In the genomic region with DNA sequence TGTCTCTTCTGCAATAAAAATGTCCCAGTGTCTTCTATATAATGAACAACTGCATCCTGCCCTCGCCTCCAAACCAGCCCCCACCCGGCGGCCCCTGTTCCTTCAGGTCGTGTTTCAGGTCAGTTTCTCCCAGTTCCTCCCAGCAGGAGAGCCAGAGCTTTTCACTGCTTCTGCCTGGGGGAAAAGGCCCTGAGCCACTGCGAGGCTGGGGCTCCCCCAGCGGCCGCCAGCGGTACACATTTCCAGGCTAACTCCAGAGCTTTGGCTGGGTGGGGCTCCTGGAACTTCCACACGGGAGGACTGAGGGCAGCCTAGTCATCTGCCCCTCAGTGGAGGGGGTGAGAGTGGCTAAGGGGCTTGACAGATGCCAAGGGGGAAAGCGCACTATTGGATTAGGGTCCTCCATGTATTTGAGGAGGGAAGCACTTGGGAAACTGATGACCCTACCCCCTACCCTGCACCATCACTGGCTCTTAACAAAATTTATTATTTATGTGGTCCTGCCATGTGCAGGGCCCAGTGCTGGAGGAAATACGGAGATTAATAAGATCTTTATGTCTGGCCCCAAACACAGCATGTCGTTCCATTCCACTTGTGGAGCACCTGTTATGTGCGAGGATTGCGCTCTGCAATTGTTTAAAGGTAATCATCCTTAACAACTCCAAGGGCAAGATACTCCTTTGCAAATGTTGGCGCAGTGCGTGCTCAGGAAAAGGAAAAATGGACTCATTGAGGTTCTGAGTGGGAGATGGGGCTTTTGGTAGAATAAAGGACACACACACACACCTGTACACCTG, we compare ENCODE assay signal across 2 cellular contexts.
TF ChIP-seq lines count a peak whose summit lies in the region.

No MANE protein-coding gene starts in this region.

TF ChIP-seq in HEK293, 187 proteins besides CTCF, POLR2A, EP300 and RAD21 (continued from another document and continues in another):
- TF ChIP-seq, protein P1, sequence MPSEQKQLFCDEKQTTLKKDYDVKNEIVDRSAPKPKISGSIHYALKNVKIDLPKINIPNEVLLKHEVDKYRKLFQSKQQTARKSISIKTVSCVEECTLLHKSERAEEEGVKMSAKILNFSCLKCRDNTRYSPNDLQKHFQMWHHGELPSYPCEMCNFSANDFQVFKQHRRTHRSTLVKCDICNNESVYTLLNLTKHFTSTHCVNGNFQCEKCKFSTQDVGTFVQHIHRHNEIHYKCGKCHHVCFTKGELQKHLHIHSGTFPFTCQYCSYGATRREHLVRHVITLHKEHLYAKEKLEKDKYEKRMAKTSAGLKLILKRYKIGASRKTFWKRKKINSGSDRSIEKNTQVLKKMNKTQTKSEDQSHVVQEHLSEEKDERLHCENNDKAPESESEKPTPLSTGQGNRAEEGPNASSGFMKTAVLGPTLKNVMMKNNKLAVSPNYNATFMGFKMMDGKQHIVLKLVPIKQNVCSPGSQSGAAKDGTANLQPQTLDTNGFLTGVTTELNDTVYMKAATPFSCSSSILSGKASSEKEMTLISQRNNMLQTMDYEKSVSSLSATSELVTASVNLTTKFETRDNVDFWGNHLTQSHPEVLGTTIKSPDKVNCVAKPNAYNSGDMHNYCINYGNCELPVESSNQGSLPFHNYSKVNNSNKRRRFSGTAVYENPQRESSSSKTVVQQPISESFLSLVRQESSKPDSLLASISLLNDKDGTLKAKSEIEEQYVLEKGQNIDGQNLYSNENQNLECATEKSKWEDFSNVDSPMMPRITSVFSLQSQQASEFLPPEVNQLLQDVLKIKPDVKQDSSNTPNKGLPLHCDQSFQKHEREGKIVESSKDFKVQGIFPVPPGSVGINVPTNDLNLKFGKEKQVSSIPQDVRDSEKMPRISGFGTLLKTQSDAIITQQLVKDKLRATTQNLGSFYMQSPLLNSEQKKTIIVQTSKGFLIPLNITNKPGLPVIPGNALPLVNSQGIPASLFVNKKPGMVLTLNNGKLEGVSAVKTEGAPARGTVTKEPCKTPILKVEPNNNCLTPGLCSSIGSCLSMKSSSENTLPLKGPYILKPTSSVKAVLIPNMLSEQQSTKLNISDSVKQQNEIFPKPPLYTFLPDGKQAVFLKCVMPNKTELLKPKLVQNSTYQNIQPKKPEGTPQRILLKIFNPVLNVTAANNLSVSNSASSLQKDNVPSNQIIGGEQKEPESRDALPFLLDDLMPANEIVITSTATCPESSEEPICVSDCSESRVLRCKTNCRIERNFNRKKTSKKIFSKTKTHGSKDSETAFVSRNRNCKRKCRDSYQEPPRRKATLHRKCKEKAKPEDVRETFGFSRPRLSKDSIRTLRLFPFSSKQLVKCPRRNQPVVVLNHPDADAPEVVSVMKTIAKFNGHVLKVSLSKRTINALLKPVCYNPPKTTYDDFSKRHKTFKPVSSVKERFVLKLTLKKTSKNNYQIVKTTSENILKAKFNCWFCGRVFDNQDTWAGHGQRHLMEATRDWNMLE (tag by site-specific recombination; conservative IDR thresholded peaks at IDR 0.05; ENCODE audit: low read depth), result no peak
- TF ChIP-seq ZNF2 (tag by site-specific recombination; IDR thresholded peaks at IDR 0.05) (0 out of 2 replicates have a peak, but pooled peaks have one; percentile 28), ZIC2 (tag by site-specific recombination; IDR thresholded peaks at IDR 0.05) (peak; percentile 38; the same call in 1 of the 2 replicates), ZNF660 (tag by site-specific recombination; IDR thresholded peaks at IDR 0.05) (peak; percentile 68; the same call in 1 of the 2 replicates), GLIS1 (tag by site-specific recombination; IDR thresholded peaks at IDR 0.05) (peak; percentile 34; the same call in 1 of the 2 replicates), SCRT2 (tag by site-specific recombination; IDR thresholded peaks at IDR 0.05) (peak; percentile 41; the same call in 1 of the 2 replicates), ZNF223 (tag by site-specific recombination; IDR thresholded peaks at IDR 0.05) (no peak)
- TF ChIP-seq, protein P2, sequence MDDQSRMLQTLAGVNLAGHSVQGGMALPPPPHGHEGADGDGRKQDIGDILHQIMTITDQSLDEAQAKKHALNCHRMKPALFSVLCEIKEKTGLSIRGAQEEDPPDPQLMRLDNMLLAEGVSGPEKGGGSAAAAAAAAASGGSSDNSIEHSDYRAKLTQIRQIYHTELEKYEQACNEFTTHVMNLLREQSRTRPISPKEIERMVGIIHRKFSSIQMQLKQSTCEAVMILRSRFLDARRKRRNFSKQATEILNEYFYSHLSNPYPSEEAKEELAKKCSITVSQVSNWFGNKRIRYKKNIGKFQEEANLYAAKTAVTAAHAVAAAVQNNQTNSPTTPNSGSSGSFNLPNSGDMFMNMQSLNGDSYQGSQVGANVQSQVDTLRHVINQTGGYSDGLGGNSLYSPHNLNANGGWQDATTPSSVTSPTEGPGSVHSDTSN (CRISPR knock-in tag; IDR thresholded peaks at IDR 0.05), result no peak
- TF ChIP-seq, protein P3, sequence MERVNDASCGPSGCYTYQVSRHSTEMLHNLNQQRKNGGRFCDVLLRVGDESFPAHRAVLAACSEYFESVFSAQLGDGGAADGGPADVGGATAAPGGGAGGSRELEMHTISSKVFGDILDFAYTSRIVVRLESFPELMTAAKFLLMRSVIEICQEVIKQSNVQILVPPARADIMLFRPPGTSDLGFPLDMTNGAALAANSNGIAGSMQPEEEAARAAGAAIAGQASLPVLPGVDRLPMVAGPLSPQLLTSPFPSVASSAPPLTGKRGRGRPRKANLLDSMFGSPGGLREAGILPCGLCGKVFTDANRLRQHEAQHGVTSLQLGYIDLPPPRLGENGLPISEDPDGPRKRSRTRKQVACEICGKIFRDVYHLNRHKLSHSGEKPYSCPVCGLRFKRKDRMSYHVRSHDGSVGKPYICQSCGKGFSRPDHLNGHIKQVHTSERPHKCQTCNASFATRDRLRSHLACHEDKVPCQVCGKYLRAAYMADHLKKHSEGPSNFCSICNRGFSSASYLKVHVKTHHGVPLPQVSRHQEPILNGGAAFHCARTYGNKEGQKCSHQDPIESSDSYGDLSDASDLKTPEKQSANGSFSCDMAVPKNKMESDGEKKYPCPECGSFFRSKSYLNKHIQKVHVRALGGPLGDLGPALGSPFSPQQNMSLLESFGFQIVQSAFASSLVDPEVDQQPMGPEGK (tag by site-specific recombination; IDR thresholded peaks at IDR 0.05), result peak; percentile 28; the same call in 1 of the 2 replicates
- TF ChIP-seq, protein P4, sequence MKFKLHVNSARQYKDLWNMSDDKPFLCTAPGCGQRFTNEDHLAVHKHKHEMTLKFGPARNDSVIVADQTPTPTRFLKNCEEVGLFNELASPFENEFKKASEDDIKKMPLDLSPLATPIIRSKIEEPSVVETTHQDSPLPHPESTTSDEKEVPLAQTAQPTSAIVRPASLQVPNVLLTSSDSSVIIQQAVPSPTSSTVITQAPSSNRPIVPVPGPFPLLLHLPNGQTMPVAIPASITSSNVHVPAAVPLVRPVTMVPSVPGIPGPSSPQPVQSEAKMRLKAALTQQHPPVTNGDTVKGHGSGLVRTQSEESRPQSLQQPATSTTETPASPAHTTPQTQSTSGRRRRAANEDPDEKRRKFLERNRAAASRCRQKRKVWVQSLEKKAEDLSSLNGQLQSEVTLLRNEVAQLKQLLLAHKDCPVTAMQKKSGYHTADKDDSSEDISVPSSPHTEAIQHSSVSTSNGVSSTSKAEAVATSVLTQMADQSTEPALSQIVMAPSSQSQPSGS (tag by site-specific recombination; IDR thresholded peaks at IDR 0.05; ENCODE audit: low read depth), result no peak
- TF ChIP-seq, protein P5, sequence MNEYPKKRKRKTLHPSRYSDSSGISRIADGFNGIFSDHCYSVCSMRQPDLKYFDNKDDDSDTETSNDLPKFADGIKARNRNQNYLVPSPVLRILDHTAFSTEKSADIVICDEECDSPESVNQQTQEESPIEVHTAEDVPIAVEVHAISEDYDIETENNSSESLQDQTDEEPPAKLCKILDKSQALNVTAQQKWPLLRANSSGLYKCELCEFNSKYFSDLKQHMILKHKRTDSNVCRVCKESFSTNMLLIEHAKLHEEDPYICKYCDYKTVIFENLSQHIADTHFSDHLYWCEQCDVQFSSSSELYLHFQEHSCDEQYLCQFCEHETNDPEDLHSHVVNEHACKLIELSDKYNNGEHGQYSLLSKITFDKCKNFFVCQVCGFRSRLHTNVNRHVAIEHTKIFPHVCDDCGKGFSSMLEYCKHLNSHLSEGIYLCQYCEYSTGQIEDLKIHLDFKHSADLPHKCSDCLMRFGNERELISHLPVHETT (tag by site-specific recombination; IDR thresholded peaks at IDR 0.05), result no peak

TF ChIP-seq in liver, 16 proteins besides CTCF, POLR2A, EP300 and RAD21 (continued from another document):
- TF ChIP-seq, protein P6, sequence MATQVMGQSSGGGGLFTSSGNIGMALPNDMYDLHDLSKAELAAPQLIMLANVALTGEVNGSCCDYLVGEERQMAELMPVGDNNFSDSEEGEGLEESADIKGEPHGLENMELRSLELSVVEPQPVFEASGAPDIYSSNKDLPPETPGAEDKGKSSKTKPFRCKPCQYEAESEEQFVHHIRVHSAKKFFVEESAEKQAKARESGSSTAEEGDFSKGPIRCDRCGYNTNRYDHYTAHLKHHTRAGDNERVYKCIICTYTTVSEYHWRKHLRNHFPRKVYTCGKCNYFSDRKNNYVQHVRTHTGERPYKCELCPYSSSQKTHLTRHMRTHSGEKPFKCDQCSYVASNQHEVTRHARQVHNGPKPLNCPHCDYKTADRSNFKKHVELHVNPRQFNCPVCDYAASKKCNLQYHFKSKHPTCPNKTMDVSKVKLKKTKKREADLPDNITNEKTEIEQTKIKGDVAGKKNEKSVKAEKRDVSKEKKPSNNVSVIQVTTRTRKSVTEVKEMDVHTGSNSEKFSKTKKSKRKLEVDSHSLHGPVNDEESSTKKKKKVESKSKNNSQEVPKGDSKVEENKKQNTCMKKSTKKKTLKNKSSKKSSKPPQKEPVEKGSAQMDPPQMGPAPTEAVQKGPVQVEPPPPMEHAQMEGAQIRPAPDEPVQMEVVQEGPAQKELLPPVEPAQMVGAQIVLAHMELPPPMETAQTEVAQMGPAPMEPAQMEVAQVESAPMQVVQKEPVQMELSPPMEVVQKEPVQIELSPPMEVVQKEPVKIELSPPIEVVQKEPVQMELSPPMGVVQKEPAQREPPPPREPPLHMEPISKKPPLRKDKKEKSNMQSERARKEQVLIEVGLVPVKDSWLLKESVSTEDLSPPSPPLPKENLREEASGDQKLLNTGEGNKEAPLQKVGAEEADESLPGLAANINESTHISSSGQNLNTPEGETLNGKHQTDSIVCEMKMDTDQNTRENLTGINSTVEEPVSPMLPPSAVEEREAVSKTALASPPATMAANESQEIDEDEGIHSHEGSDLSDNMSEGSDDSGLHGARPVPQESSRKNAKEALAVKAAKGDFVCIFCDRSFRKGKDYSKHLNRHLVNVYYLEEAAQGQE (IDR thresholded peaks at IDR 0.05), result no peak
- no peak for TF ChIP-seq NR2F2 (IDR thresholded peaks at IDR 0.05)
- no peak for TF ChIP-seq FOXA2 (IDR thresholded peaks at IDR 0.05)
- no peak for TF ChIP-seq TAF1 (conservative IDR thresholded peaks at IDR 0.05)
